8 cellular contexts compared by ENCODE assay signal in the genomic region with DNA sequence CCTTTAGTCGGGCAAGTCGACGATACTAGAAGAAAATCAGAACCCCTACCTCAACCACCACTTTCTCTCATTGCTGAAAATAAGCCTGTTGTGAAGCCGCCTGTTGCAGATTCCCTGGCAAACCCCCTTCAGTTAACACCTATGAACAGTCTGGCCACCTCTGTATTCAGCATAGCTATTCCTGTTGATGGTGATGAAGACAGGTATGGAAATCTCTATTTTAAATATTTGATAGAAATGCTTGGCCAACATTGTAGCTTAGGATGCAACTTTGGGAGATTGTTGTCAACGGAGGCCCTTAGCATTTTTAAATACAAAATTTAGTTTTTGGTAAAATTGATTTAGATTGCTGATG. TPM values are rescaled to one million over a fixed set of nuclear protein-coding genes. Genes with fewer than 3 reads are reported as not detected.
DNase-seq lines count a peak whose midpoint lies in the region; ATAC-seq and TF ChIP-seq lines count a peak whose summit lies in the region.

No MANE protein-coding gene starts in this region.

- CTCF ChIA-PET in A673 (lab: Charles Lee) (interaction anchor here (2.0 kb wide), 1 partner anchor 84 kb away, joined by 13 read pairs; no protein-coding TSS in a partner anchor), MCF 10A (lab: Yijun Ruan, JAX) (interaction anchor here (0.8 to 5.9 kb wide), 9 partner anchors 39 to 172 kb away, joined by 3 to 81 read pairs (median 22); no protein-coding TSS in a partner anchor)

- POLR2A ChIA-PET in A673 (lab: Charles Lee; ENCODE audit: low non-redundant PET) = no interaction called here
- POLR2A ChIA-PET in MCF 10A (lab: Yijun Ruan, JAX) = interaction anchor here (0.6 to 9.1 kb wide), 23 partner anchors 15 to 352 kb away, joined by 3 to 106 read pairs (median 8); a partner anchor contains a TSS

- intact Hi-C loops in A673 (cut with micrococcal nuclease; ENCODE audit: unreplicated experiment) = loop anchor here (5.0 kb wide), 3 partner anchors 124 to 184 kb away; no protein-coding TSS in a partner anchor
- intact Hi-C loops in MCF 10A (cut with micrococcal nuclease) = loop anchor here (2.0 to 5.0 kb wide), 3 partner anchors 56 to 184 kb away; no protein-coding TSS in a partner anchor
- intact Hi-C loops in mucosa of descending colon (cut with DNase I, micrococcal nuclease) = loop anchor here (2.0 to 10.0 kb wide), 2 partner anchors 84 kb away; no protein-coding TSS in a partner anchor
- intact Hi-C loops in posterior vena cava (cut with DNase I) = loop anchor here in 1 of 2 donors (2.0 to 10.0 kb wide), 3 partner anchors 40 to 186 kb away; no protein-coding TSS in a partner anchor

- no peak overlapping the region for H3K27ac ChIP-seq in A673 (ENCODE audit: low read depth, low read length, poor library complexity, severe bottlenecking)

- H3K4me3 Mint-ChIP-seq in HFFc6 (peak overlapping the region; percentile 93), MCF 10A (ENCODE audit: unreplicated experiment) (peak overlapping the region; percentile 74)

- H3K4me3 ChIP-seq in A673 (ENCODE audit: low read depth, low read length, poor library complexity, severe bottlenecking) (peak overlapping the region; percentile 84), mucosa of descending colon (peak overlapping the region; percentile 74)

- no peak for TF ChIP-seq CTCF in A673 (conservative IDR thresholded peaks at IDR 0.05; ENCODE audit: low read depth, low read length)
- TF ChIP-seq CTCF in HFFc6 (IDR thresholded peaks at IDR 0.05) = no peak
- no peak for TF ChIP-seq CTCF in MCF 10A (IDR thresholded peaks at IDR 0.05; ENCODE audit: unreplicated experiment)
- TF ChIP-seq CTCF in mucosa of descending colon (IDR thresholded peaks at IDR 0.05) = no peak

- H3K36me3 Mint-ChIP-seq in HFFc6 (ENCODE audit: low read depth) = peaks cover 65% of the 10 kb centered on the region
- H3K36me3 Mint-ChIP-seq in MCF 10A (ENCODE audit: insufficient read depth, unreplicated experiment) = peaks cover 15% of the 10 kb centered on the region

- BruUV-seq in A673 (replicated peaks; lab: Mats Ljungman, UMichigan) (no TSS peak), MCF 10A (replicated peaks; lab: Mats Ljungman, UMichigan) (no TSS peak)

- DNase-seq in A673 (ENCODE audit: low spot score) (no peak), HFFc6 (no peak), MCF 10A (ENCODE audit: unreplicated experiment) (no peak), mucosa of descending colon (no peak), posterior vena cava (ENCODE audit: low spot score) (no peak), NCI-H128 (lab: John Stamatoyannopoulos, UW; ENCODE audit: unreplicated experiment) (no peak), GF-D8 (lab: John Stamatoyannopoulos, UW) (no peak)

- no peaks in the 10 kb centered on the region for H3K9me3 ChIP-seq in A673 (ENCODE audit: low read depth, low read length, poor library complexity, severe bottlenecking)
- no peaks in the 10 kb centered on the region for H3K9me3 ChIP-seq in mucosa of descending colon

- H3K27me3 Mint-ChIP-seq in HFFc6 (ENCODE audit: insufficient read depth) = peaks cover 12% of the 10 kb centered on the region
- no peaks in the 10 kb centered on the region for H3K27me3 Mint-ChIP-seq in MCF 10A (ENCODE audit: insufficient read depth, unreplicated experiment)

- no peak for ATAC-seq in mucosa of descending colon
- no peak for ATAC-seq in HG02852 (IDR thresholded peaks at IDR 0.05; ENCODE audit: unreplicated experiment)

- H3K9me3 Mint-ChIP-seq in HFFc6 (peaks cover 3% of the 10 kb centered on the region; the same call in 1 of the 2 replicates), MCF 10A (ENCODE audit: unreplicated experiment) (no peaks in the 10 kb centered on the region)

- peak overlapping the region; percentile 90 for H3K27ac Mint-ChIP-seq in HFFc6
- H3K27ac Mint-ChIP-seq in MCF 10A (ENCODE audit: low read depth, unreplicated experiment) = peak overlapping the region; percentile 60

- no peaks in the 10 kb centered on the region for H3K27me3 ChIP-seq in A673 (replicated peaks; ENCODE audit: insufficient read depth, low read depth, low read length, poor library complexity)

- H3K4me1 Mint-ChIP-seq in HFFc6 (ENCODE audit: low read depth) (peaks cover 31% of the 10 kb centered on the region), MCF 10A (ENCODE audit: insufficient read depth, unreplicated experiment) (peaks cover 26% of the 10 kb centered on the region)

- no peaks in the 10 kb centered on the region for H3K36me3 ChIP-seq in A673 (ENCODE audit: insufficient read depth, low read length, poor library complexity, severe bottlenecking)
- no peaks in the 10 kb centered on the region for H3K36me3 ChIP-seq in mucosa of descending colon (ENCODE audit: low read depth)

- peaks cover 34% of the 10 kb centered on the region for H3K4me1 ChIP-seq in A673 (ENCODE audit: insufficient read depth, low read length, poor library complexity, severe bottlenecking)
- H3K4me1 ChIP-seq in mucosa of descending colon (ENCODE audit: low read depth) = peaks cover 16% of the 10 kb centered on the region

RNA-seq across cellular contexts. Expression of a gene that starts 3.0 kb away (rescaled TPM):
- 28.8 and 28.9 TPM in 2 replicates for total RNA-seq in A673 (2021)
- 10 to 100 TPM; 56.8 to 81.2 (median 63.0) TPM for total RNA-seq in HFFc6 (2021; fragmentation: NEBNext Ultra II Directional; extraction: Animal tissue kit (Norgen Biotek cat#: 25700))
- total RNA-seq in MCF 10A (2022) = 31.2 and 36.2 TPM in 2 replicates
- total RNA-seq in mucosa of descending colon = 10 to 100 TPM; 21.8 to 35.5 (median 31.3) TPM
- 10 to 100 TPM; 41.8 to 68.1 TPM for total RNA-seq in posterior vena cava
